In the genomic region with DNA sequence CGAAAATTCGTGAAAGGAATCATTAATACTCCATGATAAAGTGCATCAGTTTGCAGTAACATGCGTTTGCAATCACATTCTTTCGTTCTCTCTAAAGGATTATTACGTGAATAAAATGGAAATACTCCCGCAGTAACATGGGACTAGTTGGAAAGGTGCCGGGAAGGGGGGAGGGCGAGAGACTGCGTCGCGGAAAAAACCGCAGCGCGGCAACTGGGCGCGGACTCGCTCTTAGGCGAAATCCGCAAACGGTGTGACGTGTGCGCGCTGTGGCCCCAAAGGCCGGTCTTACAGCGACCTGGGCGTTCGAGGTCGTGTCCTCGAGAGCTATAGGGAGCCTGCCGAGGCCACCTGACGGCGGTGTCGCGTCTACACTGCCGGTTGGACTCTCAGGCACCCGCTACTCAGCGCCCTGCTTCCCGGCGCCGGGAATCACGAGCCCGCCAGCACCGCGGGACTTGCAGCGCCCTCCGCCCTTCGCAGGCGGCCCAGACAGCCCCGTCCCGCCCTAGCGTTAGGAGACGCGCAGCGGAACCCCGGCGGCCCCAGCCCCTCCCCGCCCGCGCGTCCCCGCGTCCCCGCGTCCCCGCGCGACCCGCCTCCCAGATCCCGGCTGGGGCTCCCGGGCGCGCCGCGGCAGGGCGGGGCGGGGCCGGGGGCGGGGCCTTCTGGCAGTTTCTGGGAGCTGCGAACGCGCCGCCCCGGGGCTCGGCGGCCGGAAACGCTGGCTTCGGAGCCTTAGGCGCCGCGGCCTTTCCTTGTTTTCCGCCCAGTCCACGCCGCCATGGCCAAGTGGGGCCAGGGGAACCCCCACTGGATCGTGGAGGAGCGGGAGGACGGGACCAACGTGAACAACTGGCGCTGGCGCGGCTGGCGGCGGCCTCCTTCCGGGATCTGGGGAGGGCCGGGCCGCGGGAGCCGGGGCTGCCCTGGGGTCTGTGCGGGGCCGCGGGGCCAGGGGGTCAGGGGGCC, we compare ENCODE assay signal across 8 cellular contexts. TPM values are rescaled to one million over a fixed set of nuclear protein-coding genes. Genes with fewer than 3 reads are reported as not detected.
A peak's percentile ranks its signal among the peaks of the same experiment; 100 is the strongest.
DNase-seq lines count a peak whose midpoint lies in the region; ATAC-seq, FAIRE-seq and TF ChIP-seq lines count a peak whose summit lies in the region.

No MANE protein-coding gene starts in this region.

- FAIRE-seq in D721Med (lab: Jason Lieb, UNC) = no peak

- no peaks in the 10 kb centered on the region for H3K9me3 ChIP-seq in HUES48 (ENCODE audit: control insufficient read depth, insufficient read depth, low read length)
- no peaks in the 10 kb centered on the region for H3K9me3 ChIP-seq in endocrine pancreas (ENCODE audit: control insufficient read depth, low read length)
- H3K9me3 ChIP-seq in mesodermal cell (ENCODE audit: control insufficient read depth, low read length) = no peaks in the 10 kb centered on the region

- H3K4me1 ChIP-seq in HUES48 (ENCODE audit: control insufficient read depth, insufficient read depth, low read length) (peaks cover 13% of the 10 kb centered on the region), endocrine pancreas (ENCODE audit: control insufficient read depth, insufficient read depth, low read length) (peaks cover 7% of the 10 kb centered on the region), mesodermal cell (ENCODE audit: control insufficient read depth, insufficient read depth, low read length, poor library complexity, severe bottlenecking) (peaks cover 24% of the 10 kb centered on the region)

- peak overlapping the region; percentile 93 for H3K9ac ChIP-seq in HUES48 (ENCODE audit: low read depth, low read length)
- H3K9ac ChIP-seq in endocrine pancreas (ENCODE audit: control insufficient read depth, insufficient read depth, low read length) = peak overlapping the region; percentile 84

- H3K27ac ChIP-seq in HUES48 (ENCODE audit: low read depth, low read length) (peak overlapping the region; percentile 88), mesodermal cell (ENCODE audit: low read depth, low read length, severe bottlenecking) (peak overlapping the region; percentile 91)

- peak; percentile 80 for ATAC-seq in GM21423 (IDR thresholded peaks at IDR 0.05; ENCODE audit: unreplicated experiment)

- H3K4me3 ChIP-seq in HUES48 (ENCODE audit: low read depth, low read length) = peak overlapping the region; percentile 88
- H3K4me3 ChIP-seq in endocrine pancreas (ENCODE audit: control insufficient read depth, insufficient read depth, low read length) = peak overlapping the region; percentile 98
- H3K4me3 ChIP-seq in mesodermal cell (ENCODE audit: extremely low read depth, insufficient read depth, low read length, poor library complexity, severe bottlenecking) = peak overlapping the region; percentile 60

- peaks cover 28% of the 10 kb centered on the region for H3K36me3 ChIP-seq in HUES48 (ENCODE audit: control insufficient read depth, insufficient read depth, low read length)
- no peaks in the 10 kb centered on the region for H3K36me3 ChIP-seq in endocrine pancreas (ENCODE audit: control insufficient read depth, insufficient read depth, low read length)
- peaks cover 25% of the 10 kb centered on the region for H3K36me3 ChIP-seq in mesodermal cell (ENCODE audit: control insufficient read depth, insufficient read depth, low read length)

- peaks cover 16% of the 10 kb centered on the region for H3K27me3 ChIP-seq in HUES48 (ENCODE audit: control insufficient read depth, insufficient read depth, low read length)
- no peaks in the 10 kb centered on the region for H3K27me3 ChIP-seq in endocrine pancreas (ENCODE audit: control insufficient read depth, insufficient read depth, low read length)

- DNase-seq in D721Med (ENCODE audit: insufficient read length, low spot score) (peak; percentile 94), NOMO-1 treated with dmso at 0.1 percent for 144 hours (lab: John Stamatoyannopoulos, UW; ENCODE audit: unreplicated experiment) (peak; percentile 80)
- peak; percentile 58 for DNase-seq in activated CD8-positive, alpha-beta memory T cell treated with anti-CD3 and anti-CD28 coated beads, Interleukin-2, amount 50 U/mL, for 1 hour (ENCODE audit: extremely low read depth)
- DNase-seq in stimulated activated CD8-positive, alpha-beta memory T cell treated with anti-CD3 and anti-CD28 coated beads, Interleukin-15, amount 100 ng/mL, for 24 hours (ENCODE audit: low read depth) = peak; percentile 91

- WGBS in mesodermal cell (ENCODE audit: insufficient coverage in 2 of 2), 2 experiments = 2% methylated on average over 87 to 101 of the region's 111 CpGs

- no peak for TF ChIP-seq CTCF in D721Med (IDR thresholded peaks at IDR 0.05; ENCODE audit: insufficient read depth, missing control alignments)

RNA-seq across cellular contexts. Expression of a gene that starts 15.1 kb away (rescaled TPM):
- 16.9 TPM for polyA plus RNA-seq in mesodermal cell (2013, experiment 1 of 2)
- 27.3 TPM for polyA plus RNA-seq in mesodermal cell (2013, experiment 2 of 2)

Comparison
In these comparisons a context has a peak if more than half of its experiments do, and no peak if none do; other contexts are left out.
1. Peak in every context shown above with its lines: DNase-seq, ATAC-seq, H3K4me3 ChIP-seq and H3K27ac ChIP-seq.